In genomic region chr1:244964112-244964971, GRCh38 we compare ENCODE assay signal across 9 cellular contexts.
DNase-seq lines count a peak whose midpoint lies in the region; ATAC-seq, FAIRE-seq and TF ChIP-seq lines count a peak whose summit lies in the region.
"Had no signal": no experiment of that assay in that cellular context is flagged by ENCODE, and none has a peak within 500 bp of the region (broad histone marks: within the 10 kb centered on the region; RNA-seq: fewer than 3 reads in every experiment).

No MANE protein-coding gene starts in this region.

- intact Hi-C loops in K562 (cut with micrococcal nuclease) (no loop called here), left colon (cut with DNase I, micrococcal nuclease) (loop anchor here in 1 of 2 donors (10.0 kb wide), 1 partner anchor 100 kb away; the partner anchor contains the start of gene HNRNPU)

- DNase-seq in EL (peak; percentile 87), NB4 (ENCODE audit: low read depth) (peak; percentile 51), K562 (ENCODE audit: extremely low read depth in 1 of 4, low spot score in 3 of 4) (peak in 1 of 4 experiments; percentile 30), left colon (peak; percentile 40 to 47), GM20000 (ENCODE audit: low spot score) (no peak)

- H3K9ac ChIP-seq in K562 (ENCODE audit: insufficient read depth in 1 of 2, low read depth in 2 of 2, low read length in 2 of 2) (no peak overlapping the region), stomach smooth muscle (ENCODE audit: low read length in 2 of 2) (peak overlapping the region; percentile 58 to 69)

- H3K9me3 ChIP-seq in K562 (replicated peaks; ENCODE audit: control insufficient read depth, insufficient read depth, low read depth, low read length), result no peaks in the 10 kb centered on the region
- H3K9me3 ChIP-seq in stomach smooth muscle (ENCODE audit: control insufficient read depth in 2 of 2, low read length in 2 of 2), result no peaks in the 10 kb centered on the region
- H3K9me3 ChIP-seq: neutrophil had no signal

- no peak overlapping the region for H3K4me3 ChIP-seq in NB4 (ENCODE audit: low read depth, low read length)
- no peak overlapping the region for H3K4me3 ChIP-seq in K562
- peak overlapping the region; percentile 9 to 47 for H3K4me3 ChIP-seq in stomach smooth muscle (ENCODE audit: low read length in 2 of 2)

- no peaks in the 10 kb centered on the region for H3K9me1 ChIP-seq in K562 (ENCODE audit: control insufficient read depth, insufficient read depth, low read length)

- ATAC-seq in K562 (peak; percentile 13), left colon (peak; percentile 92), GM21529 (IDR thresholded peaks at IDR 0.05; ENCODE audit: unreplicated experiment) (no peak), GM21515 (IDR thresholded peaks at IDR 0.05; ENCODE audit: unreplicated experiment) (no peak)

- no peak for TF ChIP-seq RAD21 in K562 (CRISPR knock-in tag; conservative IDR thresholded peaks at IDR 0.05 in 1 of 2, IDR thresholded peaks at IDR 0.05 in 1 of 2)

- TF ChIP-seq CTCF in NB4 (IDR thresholded peaks at IDR 0.05; ENCODE audit: low read depth, low read length), result no peak
- no peak for TF ChIP-seq CTCF in K562 (IDR thresholded peaks at IDR 0.05 in 2 of 3, conservative IDR thresholded peaks at IDR 0.05 in 1 of 3; ENCODE audit: insufficient read depth in 2 of 3, low read depth in 1 of 3, low read length in 3 of 3)
- TF ChIP-seq CTCF in GM20000 (IDR thresholded peaks at IDR 0.05; ENCODE audit: extremely low read depth, missing control alignments), result no peak

- H3K27me3 ChIP-seq in K562 (ENCODE audit: control insufficient read depth in 2 of 2, insufficient read depth in 2 of 2, low read length in 2 of 2), result no peaks in the 10 kb centered on the region
- H3K27me3 ChIP-seq in stomach smooth muscle (ENCODE audit: control insufficient read depth in 1 of 2, insufficient read depth in 2 of 2, low read length in 2 of 2), result no peaks in the 10 kb centered on the region
- H3K27me3 ChIP-seq: neutrophil had no signal

- in situ Hi-C loops in K562 (cut with MboI), result no loop called here

- WGBS in K562 (ENCODE audit: insufficient coverage, low coverage, missing lambda C conversion rate), result 33% methylated on average over 11 of the region's 11 CpGs

- H2AFZ ChIP-seq in K562 (ENCODE audit: low read depth, low read length), result no peak overlapping the region

- no peaks in the 10 kb centered on the region for H4K20me1 ChIP-seq in K562 (replicated peaks; ENCODE audit: control insufficient read depth, insufficient read depth, low read length)

- BruUV-seq in K562 (replicated peaks; lab: Mats Ljungman, UMichigan), result no TSS peak

- CTCF ChIA-PET in K562 (lab: Yijun Ruan, JAX; ENCODE audit: low intra/inter-chr PET ratio), result interaction anchor here (0.5 kb wide), 1 partner anchor 215 kb away, joined by 3 read pairs; no protein-coding TSS in a partner anchor

- no peaks in the 10 kb centered on the region for H3K36me3 ChIP-seq in K562 (ENCODE audit: control insufficient read depth, insufficient read depth, low read length)
- H3K36me3 ChIP-seq in stomach smooth muscle (ENCODE audit: control insufficient read depth in 2 of 2, insufficient read depth in 2 of 2, low read length in 2 of 2), result no peaks in the 10 kb centered on the region
- H3K36me3 ChIP-seq: neutrophil had no signal

- TF ChIP-seq POLR2A in NB4 (IDR thresholded peaks at IDR 0.05; ENCODE audit: extremely low read depth, insufficient read length) (no peak), K562 (conservative IDR thresholded peaks at IDR 0.05) (no peak)

- TF ChIP-seq EP300 in K562 (IDR thresholded peaks at IDR 0.05; ENCODE audit: low read length), result no peak

- POLR2A ChIA-PET in K562 (lab: Yijun Ruan, JAX), result interaction anchor here (0.6 to 1.7 kb wide), 7 partner anchors 10 to 360 kb away, joined by 3 to 7 read pairs (median 3); partner anchors contain the start of gene HNRNPU

- H3K79me2 ChIP-seq in K562 (ENCODE audit: control insufficient read depth, insufficient read depth, low read length), result no peaks in the 10 kb centered on the region

- no peak for FAIRE-seq in K562 (lab: Jason Lieb, UNC)

- H3K4me1 ChIP-seq in K562 (replicated peaks in 1 of 2; ENCODE audit: control insufficient read depth in 2 of 2, insufficient read depth in 2 of 2, low read length in 2 of 2) (peaks cover 8 to 19% of the 10 kb centered on the region in 2 experiments), stomach smooth muscle (ENCODE audit: control insufficient read depth, insufficient read depth, low read length) (peaks cover 24% of the 10 kb centered on the region)

- no peak overlapping the region for H3K4me2 ChIP-seq in K562 (ENCODE audit: insufficient read depth, low read length)

- H3K27ac ChIP-seq in K562 (ENCODE audit: extremely low read depth, low read depth, low read length) (no peak overlapping the region), stomach smooth muscle (ENCODE audit: low read length) (peak overlapping the region; percentile 74)
- H3K27ac ChIP-seq: neutrophil had no signal

TF ChIP-seq in K562, 482 proteins besides CTCF, POLR2A, EP300 and RAD21:
- 0 out of 2 replicates have a peak, but pooled peaks have one; percentile 46 for TF ChIP-seq L3MBTL2 (IDR thresholded peaks at IDR 0.05)
- no peak for TF ChIP-seq ZNF224 (CRISPR knock-in tag; IDR thresholded peaks at IDR 0.05)
- no peak for TF ChIP-seq PRMT5 (CRISPR knock-in tag; IDR thresholded peaks at IDR 0.05)
- TF ChIP-seq NR2C2 (CRISPR knock-in tag; IDR thresholded peaks at IDR 0.05), result no peak
- 0 out of 2 replicates have a peak, but pooled peaks have one; percentile 16 for TF ChIP-seq NR2C2 (tag; IDR thresholded peaks at IDR 0.05)

Comparison
In these comparisons a context has a peak if more than half of its experiments do, and no peak if none do; other contexts are left out.
1. H3K4me3 ChIP-seq: peak in stomach smooth muscle (2 of 2); none in NB4 (single experiment) and K562 (single experiment).
2. ATAC-seq: peak in K562 (single experiment) and left colon (single experiment); none in GM21529 (single experiment) and GM21515 (single experiment).
3. H3K9ac ChIP-seq: peak in stomach smooth muscle (2 of 2); none in K562 (0 of 2).